ENCODE assay signal across 1 cellular context in genomic region chr1:94795321-94795899, GRCh38.
TF ChIP-seq lines count a peak whose summit lies in the region.

No MANE protein-coding gene starts in this region.

TF ChIP-seq in GM12878, 131 proteins besides CTCF, POLR2A, EP300 and RAD21:
- TF ChIP-seq ZNF217 (IDR thresholded peaks at IDR 0.05) = no peak
- TF ChIP-seq CBX3 (IDR thresholded peaks at IDR 0.05; ENCODE audit: borderline replicate concordance, low read depth) = no peak
- TF ChIP-seq CEBPZ (IDR thresholded peaks at IDR 0.05; ENCODE audit: low read depth, low read length) = no peak
- TF ChIP-seq NBN (IDR thresholded peaks at IDR 0.05) = no peak
- peak; percentile 53; the same call in 1 of the 2 replicates for TF ChIP-seq EED (IDR thresholded peaks at IDR 0.05; ENCODE audit: low read depth)
- TF ChIP-seq GABPA (IDR thresholded peaks at IDR 0.05; ENCODE audit: low read depth) = peak; percentile 50; the same call in 1 of the 2 replicates
- no peak for TF ChIP-seq TAF1 (IDR thresholded peaks at IDR 0.05; ENCODE audit: borderline replicate concordance, low read depth, low read length)
- no peak for TF ChIP-seq ATF2 (IDR thresholded peaks at IDR 0.05; ENCODE audit: low read length)
- no peak for TF ChIP-seq ESRRA (IDR thresholded peaks at IDR 0.05; ENCODE audit: low read length)
- TF ChIP-seq EZH2 (IDR thresholded peaks at IDR 0.05; ENCODE audit: borderline replicate concordance, control insufficient read depth, low read depth, low read length) = no peak
- no peak for TF ChIP-seq BHLHE40 (IDR thresholded peaks at IDR 0.05; ENCODE audit: borderline replicate concordance in 1 of 2, low read depth in 2 of 2, low read length in 1 of 2)
- TF ChIP-seq PAX5 (IDR thresholded peaks at IDR 0.05; ENCODE audit: borderline replicate concordance, low read depth, low read length) = peak; percentile 54; the same call in 1 of the 2 replicates
- no peak for TF ChIP-seq USF2 (IDR thresholded peaks at IDR 0.05; ENCODE audit: borderline replicate concordance, low read depth, low read length)
- TF ChIP-seq IRF4 (IDR thresholded peaks at IDR 0.05; ENCODE audit: low read depth, low read length) = no peak
- no peak for TF ChIP-seq ZZZ3 (IDR thresholded peaks at IDR 0.05; ENCODE audit: control insufficient read depth, insufficient read length, low read depth)
- TF ChIP-seq E2F8 (IDR thresholded peaks at IDR 0.05; ENCODE audit: low read depth, partially characterized antibody) = no peak
- TF ChIP-seq ZNF274 (IDR thresholded peaks at IDR 0.05; ENCODE audit: insufficient read depth, insufficient read length) = no peak
- TF ChIP-seq SMC3 (IDR thresholded peaks at IDR 0.05; ENCODE audit: borderline replicate concordance, low read length) = no peak
- TF ChIP-seq CREM (IDR thresholded peaks at IDR 0.05; ENCODE audit: low read depth) = 0 out of 2 replicates have a peak, but pooled peaks have one; percentile 29
- TF ChIP-seq ZBTB11 (CRISPR knock-in tag; IDR thresholded peaks at IDR 0.05) = no peak
- no peak for TF ChIP-seq YBX1 (IDR thresholded peaks at IDR 0.05)
- TF ChIP-seq BMI1 (IDR thresholded peaks at IDR 0.05; ENCODE audit: borderline replicate concordance) = no peak
- TF ChIP-seq CEBPB (IDR thresholded peaks at IDR 0.05; ENCODE audit: borderline replicate concordance in 1 of 2, low read depth in 2 of 2, low read length in 2 of 2) = no peak
- TF ChIP-seq MLLT1 (IDR thresholded peaks at IDR 0.05) = no peak
- no peak for TF ChIP-seq KAT2A (conservative IDR thresholded peaks at IDR 0.05; ENCODE audit: control insufficient read depth, low read depth, low read length)
- no peak for TF ChIP-seq ZNF622 (IDR thresholded peaks at IDR 0.05)
- TF ChIP-seq NR2F1 (conservative IDR thresholded peaks at IDR 0.05) = no peak
- TF ChIP-seq NFIC (IDR thresholded peaks at IDR 0.05; ENCODE audit: low read depth, low read length) = peak; percentile 15; the same call in 1 of the 2 replicates
- TF ChIP-seq CREB1 (IDR thresholded peaks at IDR 0.05; ENCODE audit: low read depth) = peak; percentile 26; the same call in 1 of the 2 replicates
- no peak for TF ChIP-seq FOS (IDR thresholded peaks at IDR 0.05; ENCODE audit: borderline replicate concordance, extremely low read depth, insufficient read length)
- no peak for TF ChIP-seq MAX (IDR thresholded peaks at IDR 0.05; ENCODE audit: low read depth, low read length)
